Comparison of ENCODE assay signal across 8 cellular contexts in the genomic region with DNA sequence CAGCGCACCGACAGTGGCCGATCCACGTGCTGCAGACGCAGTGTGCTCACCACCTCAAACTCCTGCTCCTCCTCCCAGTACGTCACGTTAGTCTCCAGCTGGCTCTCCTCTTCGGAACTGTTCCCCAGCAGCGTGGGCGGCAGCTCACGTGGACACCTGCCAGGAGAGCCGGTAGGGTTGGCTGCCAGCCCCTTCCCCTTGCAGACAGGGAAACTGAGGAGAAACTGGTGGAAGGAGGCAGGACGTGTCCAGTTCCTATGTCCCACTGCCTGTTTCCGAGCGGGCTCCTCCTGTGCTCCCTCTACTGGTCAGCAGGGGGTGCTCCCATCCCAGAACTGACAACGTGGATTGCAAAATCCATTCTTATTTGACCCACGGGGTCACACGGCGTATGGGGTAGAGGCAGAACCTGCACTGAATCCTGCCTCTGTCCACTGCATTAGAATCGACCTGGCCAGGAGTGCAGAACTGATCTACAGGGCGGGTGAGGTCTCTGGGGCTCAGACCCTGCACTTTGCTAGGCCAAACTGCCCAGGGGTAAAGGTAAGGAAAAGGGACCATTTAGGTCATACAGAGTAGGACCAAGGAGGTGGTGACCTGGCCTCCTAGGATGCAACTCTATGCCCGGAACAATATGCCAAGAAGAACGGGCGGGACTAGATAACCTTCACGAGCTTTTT. TPM values are rescaled to one million over a fixed set of nuclear protein-coding genes. Genes with fewer than 3 reads are reported as not detected.
DNase-seq lines count a peak whose midpoint lies in the region; ATAC-seq, FAIRE-seq and TF ChIP-seq lines count a peak whose summit lies in the region.

No MANE protein-coding gene starts in this region.

- TF ChIP-seq RAD21 in IMR-90 (IDR thresholded peaks at IDR 0.05; ENCODE audit: low read length), result peak; percentile 96

- ATAC-seq in IMR-90 (ENCODE audit: low read depth) (peak; percentile 87), GM21381 (IDR thresholded peaks at IDR 0.05; ENCODE audit: unreplicated experiment) (no peak)

- no peaks in the 10 kb centered on the region for H3K79me2 ChIP-seq in keratinocyte (ENCODE audit: control insufficient read depth, insufficient read depth, low read length)

- peaks cover 37 to 89% of the 10 kb centered on the region in 2 experiments for H3K79me1 ChIP-seq in IMR-90 (ENCODE audit: low read depth in 1 of 2, low read length in 2 of 2)

- peak; percentile 52 for FAIRE-seq in keratinocyte (lab: Jason Lieb, UNC)

- H2AK5ac ChIP-seq in IMR-90 (ENCODE audit: low read depth, low read length), result peak overlapping the region; percentile 85

- H3K4me2 ChIP-seq in IMR-90 (ENCODE audit: low read depth, low read length) (no peak overlapping the region), keratinocyte (ENCODE audit: control insufficient read depth, extremely low read depth, insufficient read depth, low read depth, low read length) (peak overlapping the region; percentile 86)

- TF ChIP-seq POLR2A in IMR-90 (IDR thresholded peaks at IDR 0.05; ENCODE audit: low read depth, low read length), result peak; percentile 42; the same call in 1 of the 2 replicates

- 0 out of 2 replicates have a peak overlapping the region, but pooled peaks have one; percentile 44 for H3K14ac ChIP-seq in IMR-90 (replicated peaks; ENCODE audit: low read depth, low read length)

- BruUV-seq in A673 (replicated peaks; lab: Mats Ljungman, UMichigan) (no TSS peak), IMR-90 (replicated peaks; lab: Mats Ljungman, UMichigan) (no TSS peak)

- no peak overlapping the region for H3K27ac ChIP-seq in A673 (ENCODE audit: low read depth, low read length, poor library complexity, severe bottlenecking)
- H3K27ac ChIP-seq in IMR-90 (ENCODE audit: insufficient read depth, low read length), result 0 out of 2 replicates have a peak overlapping the region, but pooled peaks have one; percentile 18
- no peak overlapping the region for H3K27ac ChIP-seq in keratinocyte (ENCODE audit: control insufficient read depth, insufficient read depth, low read length)

- H3K9ac ChIP-seq in IMR-90 (ENCODE audit: low read depth, low read length) (no peak overlapping the region), keratinocyte (ENCODE audit: control insufficient read depth, extremely low read depth, insufficient read depth, low read length) (peak overlapping the region; percentile 59)

- peak overlapping the region; percentile 94 for H3K4ac ChIP-seq in IMR-90 (ENCODE audit: low read depth, low read length)

- 45% methylated on average over 9 of the region's 25 CpGs; no CpG with 5 or more reads in 1 of the 2 experiments for WGBS in IMR-90 (ENCODE audit: extremely low coverage in 2 of 2, insufficient read length in 1 of 2), 2 experiments

- no peak overlapping the region for H3K4me3 Mint-ChIP-seq in T-helper 2 cell treated with Interferon-gamma antibody and Interleukin-4, amounts not matched to agents 5 μg/mL and 100 μg/mL, for 36 hours

- peak overlapping the region; percentile 6 to 66; a peak in 2 of 4 replicates for H4K8ac ChIP-seq in IMR-90 (ENCODE audit: low read depth in 2 of 2, low read length in 2 of 2)

- H3K4me1 Mint-ChIP-seq in T-helper 2 cell treated with Interferon-gamma antibody and Interleukin-4, amounts not matched to agents 5 μg/mL and 100 μg/mL, for 36 hours (ENCODE audit: low read depth), result no peaks in the 10 kb centered on the region

- peaks cover 14% of the 10 kb centered on the region for H3K9me1 ChIP-seq in IMR-90 (ENCODE audit: insufficient read depth, low read length)
- H3K9me1 ChIP-seq in keratinocyte (ENCODE audit: control insufficient read depth, extremely low read depth, insufficient read depth, low read length), result no peaks in the 10 kb centered on the region

- H2BK20ac ChIP-seq in IMR-90 (ENCODE audit: low read depth, low read length), result peak overlapping the region; percentile 57; the same call in 1 of the 2 replicates

- CTCF ChIA-PET in A673 (lab: Charles Lee) (interaction anchor here (0.6 kb wide), 1 partner anchor 218 kb away, joined by 15 read pairs; no protein-coding TSS in a partner anchor), IMR-90 (lab: Yijun Ruan, JAX) (interaction anchor here (0.6 to 1.2 kb wide), 2 partner anchors 29 to 163 kb away, joined by 3 read pairs; no protein-coding TSS in a partner anchor)

- peak overlapping the region; percentile 10; the same call in 1 of the 2 replicates for H4K5ac ChIP-seq in IMR-90 (ENCODE audit: low read depth, low read length)

- dilution Hi-C loops in IMR-90 (cut with HindIII; ENCODE audit: low sequenced_read_pairs, unreplicated experiment) (no loop called here), keratinocyte (cut with MboI; ENCODE audit: extremely low pct_ligation_motif_present, low sequenced_read_pairs) (no loop called here)

- H3K27me3 ChIP-seq in A673 (replicated peaks; ENCODE audit: insufficient read depth, low read depth, low read length, poor library complexity) (no peaks in the 10 kb centered on the region), IMR-90 (ENCODE audit: control insufficient read depth, insufficient read depth, low read length) (no peaks in the 10 kb centered on the region), keratinocyte (ENCODE audit: control insufficient read depth, extremely low read depth, insufficient read depth, low read length) (peaks cover 2% of the 10 kb centered on the region)

- no peaks in the 10 kb centered on the region for H3K9me3 Mint-ChIP-seq in T-helper 2 cell treated with Interferon-gamma antibody and Interleukin-4, amounts not matched to agents 5 μg/mL and 100 μg/mL, for 36 hours

- no peak overlapping the region for H3K23ac ChIP-seq in IMR-90 (ENCODE audit: low read depth, low read length)

- peak; percentile 67 for DNase-seq in A673 (ENCODE audit: low spot score)
- peak; percentile 78 for DNase-seq in IMR-90
- DNase-seq in T-helper 2 cell treated with Interferon-gamma antibody and Interleukin-4, amounts not matched to agents 5 μg/mL and 100 μg/mL, for 36 hours (ENCODE audit: low spot score), result peak; percentile 19
- DNase-seq in T47D (ENCODE audit: low read depth in 1 of 2, low spot score in 1 of 2), result peak; percentile 76 to 82
- DNase-seq in keratinocyte (ENCODE audit: low read depth, low spot score), result no peak
- DNase-seq in stimulated activated CD4-positive, alpha-beta T cell treated with anti-CD3 and anti-CD28 coated beads, Interleukin-12 subunit alpha, Interleukin-12 subunit beta, amount 100 ng/mL, for 48 hours (ENCODE audit: low read depth in 2 of 3, low spot score in 1 of 3), result peak; percentile 18 to 49 (median 25)

- no peaks in the 10 kb centered on the region for H3K36me3 Mint-ChIP-seq in T-helper 2 cell treated with Interferon-gamma antibody and Interleukin-4, amounts not matched to agents 5 μg/mL and 100 μg/mL, for 36 hours (ENCODE audit: low read depth)

- no peak overlapping the region for H3K4me3 ChIP-seq in A673 (ENCODE audit: low read depth, low read length, poor library complexity, severe bottlenecking)
- no peak overlapping the region for H3K4me3 ChIP-seq in IMR-90 (ENCODE audit: insufficient read depth, low read depth, low read length)
- H3K4me3 ChIP-seq in keratinocyte (ENCODE audit: control insufficient read depth in 2 of 3, extremely low read depth in 1 of 3, insufficient read depth in 2 of 3, low read depth in 1 of 3, low read length in 3 of 3), result peak overlapping the region in 1 of 3 experiments; percentile 41

- TF ChIP-seq CTCF in A673 (conservative IDR thresholded peaks at IDR 0.05; ENCODE audit: low read depth, low read length) (peak; percentile 94), GM12872 (IDR thresholded peaks at IDR 0.05; ENCODE audit: insufficient read depth, low read depth, low read length) (peak; percentile 95), IMR-90 (conservative IDR thresholded peaks at IDR 0.05; ENCODE audit: low read depth, low read length) (peak; percentile 92), keratinocyte (optimal IDR thresholded peaks at IDR 0.05 in 1 of 3, IDR thresholded peaks at IDR 0.05 in 1 of 3, conservative IDR thresholded peaks at IDR 0.05 in 1 of 3; ENCODE audit: extremely low read depth in 1 of 3, insufficient read depth in 2 of 3, low read length in 3 of 3) (peak in 2 of 3 experiments; percentile 94 to 99)

- H3K56ac ChIP-seq in IMR-90 (ENCODE audit: extremely low read depth, insufficient read depth, low read length), result no peak overlapping the region

- peak overlapping the region; percentile 75 for H2AFZ ChIP-seq in IMR-90 (replicated peaks; ENCODE audit: low read length, poor library complexity)
- peak overlapping the region; percentile 97 for H2AFZ ChIP-seq in keratinocyte (ENCODE audit: control insufficient read depth, low read length)

- peak overlapping the region; percentile 43 for H2BK5ac ChIP-seq in IMR-90 (ENCODE audit: low read depth, low read length, poor library complexity, severe bottlenecking)

- H2AK9ac ChIP-seq in IMR-90 (replicated peaks; ENCODE audit: low read depth, low read length, poor library complexity), result peak overlapping the region; percentile 57

- H4K91ac ChIP-seq in IMR-90 (ENCODE audit: insufficient read depth, low read depth, low read length), result peak overlapping the region; percentile 77

- intact Hi-C loops in A673 (cut with micrococcal nuclease; ENCODE audit: unreplicated experiment) (loop anchor here (1.0 to 2.0 kb wide), 3 partner anchors 45 to 307 kb away; no protein-coding TSS in a partner anchor), IMR-90 (cut with micrococcal nuclease) (loop anchor here (1.0 to 2.0 kb wide), 6 partner anchors 8 to 306 kb away; a partner anchor contains a TSS)

- peaks cover 15% of the 10 kb centered on the region for H3K36me3 ChIP-seq in A673 (ENCODE audit: insufficient read depth, low read length, poor library complexity, severe bottlenecking)
- peaks cover 91% of the 10 kb centered on the region for H3K36me3 ChIP-seq in IMR-90 (ENCODE audit: control insufficient read depth, insufficient read depth, low read length)
- no peaks in the 10 kb centered on the region for H3K36me3 ChIP-seq in keratinocyte (ENCODE audit: control insufficient read depth in 2 of 2, extremely low read depth in 1 of 2, insufficient read depth in 2 of 2, low read length in 2 of 2)

- H2BK120ac ChIP-seq in IMR-90 (ENCODE audit: low read depth, low read length), result peak overlapping the region; percentile 82

- H3K27me3 Mint-ChIP-seq in T-helper 2 cell treated with Interferon-gamma antibody and Interleukin-4, amounts not matched to agents 5 μg/mL and 100 μg/mL, for 36 hours (ENCODE audit: low read depth), result no peaks in the 10 kb centered on the region

- H3K18ac ChIP-seq in IMR-90 (ENCODE audit: low read depth, low read length), result no peak overlapping the region

- in situ Hi-C loops in IMR-90 (cut with MboI; ENCODE audit: low sequenced_read_pairs) (loop anchor here (5.0 kb wide), 1 partner anchor 82 kb away; no protein-coding TSS in a partner anchor), T47D (cut with HindIII; ENCODE audit: low pct_unique_long_range_greater_than_20kb, low sequenced_read_pairs) (no loop called here)

- H3K27ac Mint-ChIP-seq in T-helper 2 cell treated with Interferon-gamma antibody and Interleukin-4, amounts not matched to agents 5 μg/mL and 100 μg/mL, for 36 hours, result no peak overlapping the region

- H2BK15ac ChIP-seq in IMR-90 (ENCODE audit: low read depth, low read length), result peak overlapping the region; percentile 67; the same call in 2 of the 3 replicates

- H4K20me1 ChIP-seq in IMR-90 (ENCODE audit: insufficient read depth, low read length) (no peaks in the 10 kb centered on the region), keratinocyte (ENCODE audit: control insufficient read depth, extremely low read depth, insufficient read depth, low read length) (no peaks in the 10 kb centered on the region)

- H3K4me1 ChIP-seq in A673 (ENCODE audit: insufficient read depth, low read length, poor library complexity, severe bottlenecking), result no peaks in the 10 kb centered on the region
- H3K4me1 ChIP-seq in IMR-90 (ENCODE audit: control insufficient read depth, insufficient read depth, low read length), result peaks cover 31% of the 10 kb centered on the region
- peaks cover 7% of the 10 kb centered on the region for H3K4me1 ChIP-seq in keratinocyte (ENCODE audit: control insufficient read depth, extremely low read depth, insufficient read depth, low read length)

- POLR2A ChIA-PET in A673 (lab: Charles Lee; ENCODE audit: low non-redundant PET) (no interaction called here), IMR-90 (lab: Charles Lee; ENCODE audit: unreplicated experiment) (no interaction called here)

- H3K9me3 ChIP-seq in A673 (ENCODE audit: low read depth, low read length, poor library complexity, severe bottlenecking), result no peaks in the 10 kb centered on the region
- H3K9me3 ChIP-seq in IMR-90 (ENCODE audit: control insufficient read depth, insufficient read depth, low read length), result no peaks in the 10 kb centered on the region
- no peaks in the 10 kb centered on the region for H3K9me3 ChIP-seq in keratinocyte (ENCODE audit: control insufficient read depth, low read depth, low read length)

RNA-seq across cellular contexts. Expression of a gene that starts 25.7 kb away (rescaled TPM):
- total RNA-seq in A673 (2021), result 25.9 and 58.3 TPM in 2 replicates
- total RNA-seq in IMR-90 (2012; rRNA removed), result 81.9 and 108 TPM in 2 replicates
- polyA plus RNA-seq in IMR-90 (2012; rRNA removed), result 122 and 124 TPM in 2 replicates
- 69.9 and 116 TPM in 2 replicates for polyA plus RNA-seq in IMR-90 (2012; cell fraction: cytosol; rRNA removed)
- 238 and 330 TPM in 2 replicates for polyA plus RNA-seq in IMR-90 (2012; cell fraction: nucleus; rRNA removed; ENCODE audit: low replicate concordance)
- polyA plus RNA-seq in keratinocyte, result 0.14 TPM in 1 of 3 replicates, not detected in the others
- polyA plus RNA-seq in keratinocyte (2011; ENCODE audit: low read depth), result not detected
- 0.03 TPM in 1 of 2 replicates, not detected in the other for polyA plus RNA-seq in keratinocyte (2011; cell fraction: cytosol; rRNA removed)
- not detected in 2 replicates for polyA plus RNA-seq in keratinocyte (2011; cell fraction: nucleus; rRNA removed)
- not detected in 2 replicates for polyA plus RNA-seq in keratinocyte (2012; ENCODE audit: low replicate concordance)
- 0.46 TPM in 1 of 3 replicates, not detected in the others for polyA minus RNA-seq in keratinocyte
- polyA minus RNA-seq in keratinocyte (2011; cell fraction: cytosol; rRNA and poly(A)+ RNA removed), result not detected
- 0.21 TPM in 1 of 2 replicates, not detected in the other for polyA minus RNA-seq in keratinocyte (2011; cell fraction: nucleus; rRNA and poly(A)+ RNA removed)

RNA-seq across cellular contexts. Expression of a gene that starts 36.6 kb away (rescaled TPM):
- total RNA-seq in A673 (2021) (not detected in 2 replicates), IMR-90 (2012; rRNA removed) (0.18 TPM in 1 of 2 replicates, not detected in the other)
- polyA plus RNA-seq in IMR-90 (2012; rRNA removed) (0.22 and 0.24 TPM in 2 replicates), keratinocyte (not detected in 3 replicates)
- polyA plus RNA-seq in IMR-90 (2012; cell fraction: cytosol; rRNA removed), result 0.22 and 0.56 TPM in 2 replicates
- polyA plus RNA-seq in IMR-90 (2012; cell fraction: nucleus; rRNA removed; ENCODE audit: low replicate concordance), result 0.28 and 0.41 TPM in 2 replicates
- polyA plus RNA-seq in keratinocyte (2011; ENCODE audit: low read depth), result not detected
- polyA plus RNA-seq in keratinocyte (2011; cell fraction: cytosol; rRNA removed), result not detected in 2 replicates
- not detected in 2 replicates for polyA plus RNA-seq in keratinocyte (2011; cell fraction: nucleus; rRNA removed)
- not detected in 2 replicates for polyA plus RNA-seq in keratinocyte (2012; ENCODE audit: low replicate concordance)
- not detected in 3 replicates for polyA minus RNA-seq in keratinocyte
- polyA minus RNA-seq in keratinocyte (2011; cell fraction: cytosol; rRNA and poly(A)+ RNA removed), result not detected
- polyA minus RNA-seq in keratinocyte (2011; cell fraction: nucleus; rRNA and poly(A)+ RNA removed), result not detected in 2 replicates

RNA-seq across cellular contexts. Expression of a gene that starts 43.6 kb away (rescaled TPM):
- total RNA-seq in A673 (2021) (not detected in 2 replicates), IMR-90 (2012; rRNA removed) (under 0.01 and 0.36 TPM in 2 replicates)
- polyA plus RNA-seq in IMR-90 (2012; rRNA removed) (0.07 and 0.14 TPM in 2 replicates), keratinocyte (0.21 TPM in 1 of 3 replicates, not detected in the others)
- 0.03 and 0.08 TPM in 2 replicates for polyA plus RNA-seq in IMR-90 (2012; cell fraction: cytosol; rRNA removed)
- 0.33 and 0.72 TPM in 2 replicates for polyA plus RNA-seq in IMR-90 (2012; cell fraction: nucleus; rRNA removed; ENCODE audit: low replicate concordance)
- 0.09 TPM for polyA plus RNA-seq in keratinocyte (2011; ENCODE audit: low read depth)
- polyA plus RNA-seq in keratinocyte (2011; cell fraction: cytosol; rRNA removed), result 0.03 and 0.10 TPM in 2 replicates
- polyA plus RNA-seq in keratinocyte (2011; cell fraction: nucleus; rRNA removed), result 0.10 and 0.13 TPM in 2 replicates
- 0.08 TPM in 1 of 2 replicates, not detected in the other for polyA plus RNA-seq in keratinocyte (2012; ENCODE audit: low replicate concordance)
- 0.10 to 0.32 TPM in 2 of 3 replicates, not detected in the other for polyA minus RNA-seq in keratinocyte
- polyA minus RNA-seq in keratinocyte (2011; cell fraction: cytosol; rRNA and poly(A)+ RNA removed), result not detected
- polyA minus RNA-seq in keratinocyte (2011; cell fraction: nucleus; rRNA and poly(A)+ RNA removed), result not detected in 2 replicates

RNA-seq across cellular contexts. Expression of a gene that starts 59.9 kb away (rescaled TPM):
- total RNA-seq in A673 (2021) (not detected in 2 replicates), IMR-90 (2012; rRNA removed) (under 0.01 TPM in 1 of 2 replicates, not detected in the other)
- polyA plus RNA-seq in IMR-90 (2012; rRNA removed) (not detected in 2 replicates), keratinocyte (not detected in 3 replicates)
- polyA plus RNA-seq in IMR-90 (2012; cell fraction: cytosol; rRNA removed), result 0.01 TPM in 1 of 2 replicates, not detected in the other
- polyA plus RNA-seq in IMR-90 (2012; cell fraction: nucleus; rRNA removed; ENCODE audit: low replicate concordance), result 0.08 and 0.16 TPM in 2 replicates
- polyA plus RNA-seq in keratinocyte (2011; ENCODE audit: low read depth), result not detected
- polyA plus RNA-seq in keratinocyte (2011; cell fraction: cytosol; rRNA removed), result not detected in 2 replicates
- not detected in 2 replicates for polyA plus RNA-seq in keratinocyte (2011; cell fraction: nucleus; rRNA removed)
- polyA plus RNA-seq in keratinocyte (2012; ENCODE audit: low replicate concordance), result not detected in 2 replicates
- not detected in 3 replicates for polyA minus RNA-seq in keratinocyte
- not detected for polyA minus RNA-seq in keratinocyte (2011; cell fraction: cytosol; rRNA and poly(A)+ RNA removed)
- not detected in 2 replicates for polyA minus RNA-seq in keratinocyte (2011; cell fraction: nucleus; rRNA and poly(A)+ RNA removed)
